ENCODE assay signal across 20 cellular contexts in the genomic region with DNA sequence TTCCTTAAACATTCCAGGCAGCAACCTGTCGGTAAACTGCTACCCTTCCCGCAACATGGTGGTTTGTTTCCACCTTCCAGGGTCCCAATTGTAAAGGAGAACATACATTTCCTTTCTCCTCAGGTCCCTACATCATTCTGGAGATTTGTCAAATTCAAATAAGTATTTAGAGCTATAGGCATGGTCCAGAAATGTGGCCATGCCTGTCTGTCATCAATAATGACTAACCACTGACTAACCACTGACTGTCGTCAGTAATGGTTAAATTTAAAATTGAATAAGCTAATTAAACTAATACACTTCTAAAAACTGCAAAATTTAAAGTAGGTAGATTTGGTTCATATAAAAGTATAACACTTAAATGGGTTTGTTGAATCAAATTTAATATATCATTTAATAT.
DNase-seq lines count a peak whose midpoint lies in the region; ATAC-seq, FAIRE-seq and TF ChIP-seq lines count a peak whose summit lies in the region.
"Had no signal": no experiment of that assay in that cellular context is flagged by ENCODE, and none has a peak within 500 bp of the region (broad histone marks: within the 10 kb centered on the region; RNA-seq: fewer than 3 reads in every experiment).

No MANE protein-coding gene starts in this region.

- no peak overlapping the region for H2BK20ac ChIP-seq in H1 (ENCODE audit: low read length)

- H4K20me1 ChIP-seq in GM23338 (replicated peaks; ENCODE audit: insufficient read depth) (no peaks in the 10 kb centered on the region), H1 (replicated peaks in 1 of 2; ENCODE audit: control insufficient read depth in 1 of 2, insufficient read depth in 2 of 2, low read length in 2 of 2) (no peaks in the 10 kb centered on the region)
- H4K20me1 ChIP-seq: BLaER1 had no signal

- no peak for TF ChIP-seq RAD21 in H1 (IDR thresholded peaks at IDR 0.05 in 1 of 2, conservative IDR thresholded peaks at IDR 0.05 in 1 of 2; ENCODE audit: low read depth in 2 of 2, low read length in 2 of 2)

- H3K79me1 ChIP-seq in H1 (ENCODE audit: low read depth, low read length): no peaks in the 10 kb centered on the region

- H2BK5ac ChIP-seq in H1 (ENCODE audit: low read depth, low read length): no peak overlapping the region

- H3K27ac ChIP-seq in GM23338 (ENCODE audit: low read depth) (no peak overlapping the region), RWPE1 (no peak overlapping the region), H1 (ENCODE audit: low read depth, low read length) (no peak overlapping the region)
- H3K27ac ChIP-seq: BLaER1 had no signal

- no peaks in the 10 kb centered on the region for H3F3A ChIP-seq in GM23338 (replicated peaks; ENCODE audit: low read depth)

- no peaks in the 10 kb centered on the region for H3K23me2 ChIP-seq in H1 (ENCODE audit: low read depth, low read length)

- no peak overlapping the region for H3K18ac ChIP-seq in H1 (ENCODE audit: extremely low read depth, low read length)

- no peak overlapping the region for H3K14ac ChIP-seq in H1 (ENCODE audit: insufficient read length)

- no peaks in the 10 kb centered on the region for H3K9me3 Mint-ChIP-seq in GM23338
- H3K9me3 Mint-ChIP-seq: CD4-positive, alpha-beta memory T cell had no signal

- no peak overlapping the region for H3K4ac ChIP-seq in H1 (replicated peaks; ENCODE audit: insufficient read length, low read depth, low read length)

- H4K5ac ChIP-seq in H1 (ENCODE audit: insufficient read length, low read depth, low read length): no peak overlapping the region

- H3K4me1 Mint-ChIP-seq in GM23338 (no peaks in the 10 kb centered on the region), T-helper 17 cell (no peaks in the 10 kb centered on the region)
- H3K4me1 Mint-ChIP-seq: CD14-positive monocyte; CD4-positive, alpha-beta memory T cell had no signal

- POLR2A ChIA-PET in RWPE1 (lab: Yijun Ruan, JAX; ENCODE audit: low non-redundant PET): no interaction called here
- POLR2A ChIA-PET in H1 (lab: Charles Lee; ENCODE audit: partially characterized antibody): no interaction called here

- no peak overlapping the region for H3K27ac Mint-ChIP-seq in GM23338
- no peak overlapping the region for H3K27ac Mint-ChIP-seq in T-helper 17 cell
- H3K27ac Mint-ChIP-seq: CD14-positive monocyte; CD4-positive, alpha-beta memory T cell had no signal

- H2BK12ac ChIP-seq in H1 (ENCODE audit: low read depth, low read length): no peak overlapping the region

- no peak for TF ChIP-seq EP300 in H1 (IDR thresholded peaks at IDR 0.05; ENCODE audit: borderline replicate concordance in 1 of 2, low read depth in 2 of 2, low read length in 2 of 2)

- no peaks in the 10 kb centered on the region for H3K36me3 ChIP-seq in GM23338 (ENCODE audit: insufficient read depth)
- H3K36me3 ChIP-seq in H1 (ENCODE audit: control insufficient read depth in 2 of 4, insufficient read depth in 4 of 4, low read length in 3 of 4): no peaks in the 10 kb centered on the region
- H3K36me3 ChIP-seq: BLaER1, HAP-1 had no signal

- H2AK5ac ChIP-seq in H1 (ENCODE audit: low read depth, low read length): no peak overlapping the region

- H3K4me2 ChIP-seq in GM23338: no peak overlapping the region
- H3K4me2 ChIP-seq in H1 (ENCODE audit: insufficient read depth in 1 of 2, low read depth in 2 of 2, low read length in 2 of 2): no peak overlapping the region
- H3K4me2 ChIP-seq: BLaER1 had no signal

- no peak overlapping the region for H4K91ac ChIP-seq in H1 (replicated peaks; ENCODE audit: insufficient read length, low read length)

- H3K27me3 Mint-ChIP-seq in GM23338 (ENCODE audit: insufficient read depth, low read depth, poor library complexity) (peaks cover 3% of the 10 kb centered on the region), T-helper 17 cell (peaks cover 6% of the 10 kb centered on the region)

- H3K27me3 ChIP-seq in GM23338 (ENCODE audit: insufficient read depth): no peaks in the 10 kb centered on the region
- H3K27me3 ChIP-seq in H1 (replicated peaks in 1 of 4; ENCODE audit: control insufficient read depth in 3 of 4, extremely low read depth in 1 of 4, insufficient read depth in 3 of 4, low read length in 3 of 4): no peaks in the 10 kb centered on the region
- H3K27me3 ChIP-seq: BLaER1 had no signal

- H3K56ac ChIP-seq in H1 (replicated peaks; ENCODE audit: insufficient read length, low read depth, low read length): no peak overlapping the region

- H2BK15ac ChIP-seq in H1 (ENCODE audit: low read length): no peak overlapping the region

- H4K8ac ChIP-seq in H1 (ENCODE audit: extremely low read depth, insufficient read depth, low read length): no peak overlapping the region

- H3K36me3 Mint-ChIP-seq in GM23338 (ENCODE audit: low read depth) (no peaks in the 10 kb centered on the region), T-helper 17 cell (ENCODE audit: low read depth) (no peaks in the 10 kb centered on the region)
- H3K36me3 Mint-ChIP-seq: CD14-positive monocyte; CD4-positive, alpha-beta memory T cell had no signal

- H2AFZ ChIP-seq in GM23338 (no peak overlapping the region), H1 (ENCODE audit: low read length) (0 out of 2 replicates have a peak overlapping the region, but pooled peaks have one; percentile 3)

- no peak overlapping the region for H3K4me3 ChIP-seq in GM23338
- no peak overlapping the region for H3K4me3 ChIP-seq in H1 (ENCODE audit: extremely low read depth in 1 of 4, insufficient read depth in 2 of 4, low read depth in 3 of 4, low read length in 4 of 4)
- H3K4me3 ChIP-seq: BLaER1, HAP-1, K562 had no signal

- no peaks in the 10 kb centered on the region for H3K9me3 ChIP-seq in H1 (ENCODE audit: insufficient read depth in 2 of 2, low read depth in 1 of 2, low read length in 1 of 2)
- no peaks in the 10 kb centered on the region for H3K9me3 ChIP-seq in T-helper 17 cell (ENCODE audit: control insufficient read depth, low read length, poor library complexity, severe bottlenecking)
- H3K9me3 ChIP-seq: BLaER1, HAP-1 had no signal

- CTCF ChIA-PET in RWPE1 (lab: Yijun Ruan, JAX): interaction anchor here (0.6 to 0.7 kb wide), 3 partner anchors 517 to 870 kb away, joined by 3 to 4 read pairs (median 3); no protein-coding TSS in a partner anchor
- CTCF ChIA-PET in H1 (lab: Charles Lee; ENCODE audit: partially characterized antibody): no interaction called here

- WGBS in H1 (ENCODE audit: extremely low coverage in 1 of 2, insufficient coverage in 1 of 2, insufficient read length in 1 of 2, insufficient replicate concordance in 2 of 2, low coverage in 1 of 2, low lambda C conversion rate in 2 of 2, missing lambda C conversion rate in 1 of 2), 2 experiments: 96% methylated on average over 3 of the region's 3 CpGs; no CpG with 5 or more reads in 1 of the 2 experiments

- no peak for FAIRE-seq in H1 (lab: Jason Lieb, UNC)
- FAIRE-seq: G401.6, GM12891, GM19239, K562 had no signal

- no peak overlapping the region for H3K9ac ChIP-seq in H1 (replicated peaks in 1 of 4; ENCODE audit: extremely low read depth in 1 of 4, low read depth in 3 of 4, low read length in 3 of 4)
- H3K9ac ChIP-seq: BLaER1 had no signal

- no peaks in the 10 kb centered on the region for H3K79me2 ChIP-seq in GM23338 (replicated peaks; ENCODE audit: insufficient read depth)
- no peaks in the 10 kb centered on the region for H3K79me2 ChIP-seq in H1 (ENCODE audit: control insufficient read depth in 1 of 2, insufficient read depth in 2 of 2, low read length in 2 of 2)

- H3K4me3 Mint-ChIP-seq in GM23338 (no peak overlapping the region), T-helper 17 cell (no peak overlapping the region)
- H3K4me3 Mint-ChIP-seq: CD14-positive monocyte; CD4-positive, alpha-beta memory T cell had no signal

- H3K23ac ChIP-seq in H1 (ENCODE audit: insufficient read length): no peak overlapping the region

- no peak for TF ChIP-seq POLR2A in H1 (IDR thresholded peaks at IDR 0.05; ENCODE audit: control extremely low read depth in 1 of 2, low read depth in 2 of 2, low read length in 2 of 2)

- H2BK120ac ChIP-seq in H1 (replicated peaks; ENCODE audit: low read depth, low read length): no peak overlapping the region

- H3K4me1 ChIP-seq in GM23338 (ENCODE audit: insufficient read depth) (no peaks in the 10 kb centered on the region), H1 (replicated peaks in 1 of 4; ENCODE audit: control insufficient read depth in 3 of 4, insufficient read depth in 4 of 4, low read length in 3 of 4) (no peaks in the 10 kb centered on the region)
- H3K4me1 ChIP-seq: HAP-1 had no signal

- peak; percentile 4 for DNase-seq in GM23338 (ENCODE audit: low spot score)
- DNase-seq in RWPE1 (ENCODE audit: low spot score): peak; percentile 1
- no peak for DNase-seq in H1 (ENCODE audit: low read depth in 1 of 2, low spot score in 2 of 2)
- DNase-seq in T-helper 17 cell: no peak
- DNase-seq in DMS153 treated with DMSO at 0.1 percent for 48 hours (lab: John Stamatoyannopoulos, UW; ENCODE audit: unreplicated experiment): no peak
- DNase-seq: 8988T; CD4-positive, alpha-beta memory T cell; DMS53; DND-41; EL; IMR-90 had no signal

- ATAC-seq in GM23338: no peak
- ATAC-seq in GM21515 (IDR thresholded peaks at IDR 0.05; ENCODE audit: unreplicated experiment): no peak
- no peak for ATAC-seq in T-helper 17 cell
- no peak for ATAC-seq in GM21576 (IDR thresholded peaks at IDR 0.05; ENCODE audit: unreplicated experiment)
- ATAC-seq: K562 had no signal

- TF ChIP-seq CTCF in GM23338 (conservative IDR thresholded peaks at IDR 0.05; ENCODE audit: low read depth in 2 of 2) (no peak), RWPE1 (conservative IDR thresholded peaks at IDR 0.05; ENCODE audit: low read depth) (no peak), H1 (IDR thresholded peaks at IDR 0.05; ENCODE audit: control extremely low read depth in 1 of 3, insufficient read depth in 1 of 3, low read depth in 1 of 3, low read length in 3 of 3) (no peak)

- H3K9me2 ChIP-seq in GM23338 (ENCODE audit: insufficient read depth): no peaks in the 10 kb centered on the region

TF ChIP-seq in GM23338, 12 proteins besides CTCF, POLR2A, EP300 and RAD21 (continues in another document):
- TF ChIP-seq ZNF114 (CRISPR knock-in tag; IDR thresholded peaks at IDR 0.05): no peak
- no peak for TF ChIP-seq STAT1 (IDR thresholded peaks at IDR 0.05; ENCODE audit: unreplicated experiment)
- TF ChIP-seq NANOG (IDR thresholded peaks at IDR 0.05; ENCODE audit: borderline replicate concordance): no peak
- TF ChIP-seq CREB1 (CRISPR knock-in tag; IDR thresholded peaks at IDR 0.05; ENCODE audit: low read depth): no peak

TF ChIP-seq in H1, 55 proteins besides CTCF, POLR2A, EP300 and RAD21:
- TF ChIP-seq CREB1 (IDR thresholded peaks at IDR 0.05): no peak
- TF ChIP-seq, protein P1, sequence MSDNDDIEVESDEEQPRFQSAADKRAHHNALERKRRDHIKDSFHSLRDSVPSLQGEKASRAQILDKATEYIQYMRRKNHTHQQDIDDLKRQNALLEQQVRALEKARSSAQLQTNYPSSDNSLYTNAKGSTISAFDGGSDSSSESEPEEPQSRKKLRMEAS (IDR thresholded peaks at IDR 0.05): no peak
- TF ChIP-seq TAF7 (optimal IDR thresholded peaks at IDR 0.05; ENCODE audit: borderline replicate concordance, low read depth, low read length): no peak
- TF ChIP-seq YY1 (IDR thresholded peaks at IDR 0.05; ENCODE audit: low read depth, low read length): no peak
- no peak for TF ChIP-seq HDAC2 (IDR thresholded peaks at IDR 0.05; ENCODE audit: borderline replicate concordance in 1 of 2, low read depth in 2 of 2, low read length in 2 of 2)
- TF ChIP-seq CBX5 (IDR thresholded peaks at IDR 0.05; ENCODE audit: low read depth, low read length): no peak

Comparison
In these comparisons a context has a peak if more than half of its experiments do, and no peak if none do; other contexts are left out.
1. DNase-seq: peak in GM23338 (single experiment) and RWPE1 (single experiment); none in H1 (0 of 2), T-helper 17 cell (0 of 3) and DMS153 treated with DMSO at 0.1 percent for 48 hours (single experiment).